1 cellular context compared by ENCODE assay signal in genomic region chr17:39212841-39213480, GRCh38.
TF ChIP-seq lines count a peak whose summit lies in the region.

No MANE protein-coding gene starts in this region.

TF ChIP-seq in H1, 55 proteins besides CTCF, POLR2A, EP300 and RAD21:
- TF ChIP-seq TBP (IDR thresholded peaks at IDR 0.05; ENCODE audit: low read depth, low read length): no peak
- TF ChIP-seq SAP30 (IDR thresholded peaks at IDR 0.05; ENCODE audit: insufficient read depth, insufficient replicate concordance, low read length): no peak
- 0 out of 2 replicates have a peak, but pooled peaks have one; percentile 7 for TF ChIP-seq KDM1A (IDR thresholded peaks at IDR 0.05; ENCODE audit: borderline replicate concordance, low read length)
- no peak for TF ChIP-seq ZNF274 (IDR thresholded peaks at IDR 0.05; ENCODE audit: borderline replicate concordance, extremely low read depth, low read length)
- no peak for TF ChIP-seq EZH2 (IDR thresholded peaks at IDR 0.05; ENCODE audit: low read depth, low read length, severe bottlenecking)
TF ChIP-seq in H1: peak in this region for 1.
